1 cellular context compared by ENCODE assay signal in genomic region chr10:95249467-95249866, GRCh38.
TF ChIP-seq lines count a peak whose summit lies in the region.

No MANE protein-coding gene starts in this region.

TF ChIP-seq in endothelial cell of umbilical vein, 7 proteins besides CTCF, POLR2A, EP300 and RAD21 (continued from another document):
- TF ChIP-seq EZH2 (IDR thresholded peaks at IDR 0.05; ENCODE audit: borderline replicate concordance, low read depth, low read length, severe bottlenecking), result no peak
